In genomic region chr21:41673071-41673470, GRCh38 we compare ENCODE assay signal across 26 cellular contexts.
"Had no signal": no experiment of that assay in that cellular context is flagged by ENCODE, and none has a peak within 500 bp of the region (broad histone marks: within the 10 kb centered on the region; RNA-seq: fewer than 3 reads in every experiment).

No MANE protein-coding gene starts in this region.

- ATAC-seq: activated CD8-positive, alpha-beta memory T cell treated with anti-CD3 and anti-CD28 coated beads, Interleukin-2, amount 10 ng/mL, durations not matched to agents 7 days and 5 days; activated T-cell treated with anti-CD3 and anti-CD28 coated beads, Interleukin-2, amount 50 U/mL, for 4 hours; WTC11 had no signal

- DNase-seq: activated CD4-positive, alpha-beta T cell treated with anti-CD3 and anti-CD28 coated beads for 48 hours; activated CD4-positive, alpha-beta T cell treated with anti-CD3 and anti-CD28 coated beads, Interleukin-2, amount 50 U/mL, for 4 hours; activated CD4-positive, CD25-positive, alpha-beta regulatory T cell treated with anti-CD3 and anti-CD28 coated beads, Interleukin-2, amount 50 U/mL, for 72 hours; activated CD8-positive, alpha-beta memory T cell treated with anti-CD3 and anti-CD28 coated beads, Interleukin-2, amount 10 ng/mL, durations not matched to agents 7 days and 5 days; activated gamma-delta T cell; activated naive CD4-positive, alpha-beta T cell treated with anti-CD3 and anti-CD28 coated beads for 36 hours; activated T-cell treated with anti-CD3 and anti-CD28 coated beads, Interleukin-2, amount 50 U/mL, for 4 hours; brain microvascular endothelial cell; MG63; MV-4-11; NCI-H1092 treated with DMSO at 0.1 percent for 48 hours; NCI-H1417 treated with DMSO at 0.1 percent for 48 hours; NCI-H1694; NCI-H2081; NCI-H510A treated with DMSO at 0.1 percent for 48 hours; NK-92 treated with Interleukin-12 subunit alpha and Interleukin-12 subunit beta, amount 100 ng/mL, for 24 hours; OCI-M1; Peyer's patch; SHP77 treated with DMSO at 0.1 percent for 48 hours; T-helper 9 cell had no signal

- H3K36me3 Mint-ChIP-seq: activated CD8-positive, alpha-beta memory T cell treated with anti-CD3 and anti-CD28 coated beads, Interleukin-2, amount 10 ng/mL, durations not matched to agents 7 days and 5 days; activated naive CD8-positive, alpha-beta T cell; WTC11 had no signal

- H3K27ac Mint-ChIP-seq: activated naive CD4-positive, alpha-beta T cell treated with anti-CD3 and anti-CD28 coated beads for 36 hours; activated T-helper 17 cell treated with anti-CD3 and anti-CD28 coated beads, Interleukin-2, amount 50 U/mL, for 72 hours; T-helper 1 cell treated with Interleukin-12 subunit alpha and Interleukin-12 subunit beta and Interleukin-4 antibody, amounts not matched to agents 30 μg/mL and 1 μg/mL, for 36 hours; WTC11 had no signal

- H3K4me3 Mint-ChIP-seq: activated CD8-positive, alpha-beta memory T cell treated with anti-CD3 and anti-CD28 coated beads, Interleukin-2, amount 10 ng/mL, durations not matched to agents 7 days and 5 days; activated naive CD4-positive, alpha-beta T cell treated with anti-CD3 and anti-CD28 coated beads for 36 hours; activated naive CD8-positive, alpha-beta T cell; activated T-cell treated with anti-CD3 and anti-CD28 coated beads, Interleukin-2, amount 50 U/mL, for 4 hours; activated T-helper 17 cell treated with anti-CD3 and anti-CD28 coated beads, Interleukin-2, amount 50 U/mL, for 72 hours; T-helper 1 cell treated with Interleukin-12 subunit alpha and Interleukin-12 subunit beta and Interleukin-4 antibody, amounts not matched to agents 30 μg/mL and 1 μg/mL, for 36 hours; WTC11 had no signal

- H3K4me3 ChIP-seq: cardiac muscle cell, MG63, Peyer's patch had no signal

- H3K27me3 ChIP-seq: brain microvascular endothelial cell, cardiac muscle cell, MG63, Peyer's patch had no signal

- H3K36me3 ChIP-seq: brain microvascular endothelial cell, cardiac muscle cell, MG63, Peyer's patch had no signal

- H3K9me3 ChIP-seq: MG63, Peyer's patch had no signal

- H3K27ac ChIP-seq: brain microvascular endothelial cell, cardiac muscle cell, Peyer's patch had no signal

- FAIRE-seq: astrocyte had no signal

- H3K27me3 Mint-ChIP-seq: activated naive CD8-positive, alpha-beta T cell had no signal
